In the genomic region with DNA sequence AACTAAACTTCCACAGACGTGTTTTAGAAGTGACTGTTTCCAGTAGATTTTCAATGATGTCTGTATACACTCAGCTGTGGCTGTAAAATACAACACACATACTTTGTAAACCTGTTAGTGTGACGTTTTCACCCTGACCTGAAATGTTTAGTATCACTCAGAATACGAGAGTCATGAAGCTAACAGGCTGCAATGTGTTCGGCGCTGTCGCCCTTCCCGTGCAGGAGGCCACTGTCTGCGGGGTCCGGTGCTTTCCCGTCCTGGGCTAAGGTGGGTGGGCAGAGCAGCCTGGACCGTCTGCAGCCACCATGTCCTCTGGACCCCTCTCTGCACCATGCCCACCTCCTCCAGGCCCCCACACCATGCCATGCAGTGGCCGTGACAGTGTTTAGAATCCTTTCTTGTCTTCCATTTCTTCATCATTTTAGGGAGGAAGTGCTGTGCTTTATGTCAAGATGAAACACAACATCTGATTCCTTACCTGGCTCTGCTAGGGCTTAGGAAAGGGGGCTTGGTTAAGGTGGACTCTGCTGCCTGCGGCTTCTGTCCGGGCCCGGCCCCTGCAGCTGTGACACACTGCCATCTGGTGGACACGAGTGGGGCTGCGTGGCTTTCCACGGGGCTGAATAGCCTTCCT, we compare ENCODE assay signal across 7 cellular contexts. TPM values are rescaled to one million over a fixed set of nuclear protein-coding genes. Genes with fewer than 3 reads are reported as not detected.
DNase-seq lines count a peak whose midpoint lies in the region; ATAC-seq and TF ChIP-seq lines count a peak whose summit lies in the region.

No MANE protein-coding gene starts in this region.

- POLR2A ChIA-PET in IMR-90 (lab: Charles Lee; ENCODE audit: unreplicated experiment): no interaction called here
- POLR2A ChIA-PET in activated naive CD8-positive, alpha-beta T cell treated with anti-CD3 and anti-CD28 coated beads, Interleukin-2, amount 10 ng/mL, durations not matched to agents 7 days and 5 days (lab: Charles Lee): interaction anchor here (1.5 kb wide), 1 partner anchor 71 kb away, joined by 4 read pairs; no protein-coding TSS in a partner anchor

- H3K36me3 Mint-ChIP-seq in T-helper 1 cell treated with Interleukin-12 subunit alpha and Interleukin-12 subunit beta and Interleukin-4 antibody, amounts not matched to agents 30 μg/mL and 1 μg/mL, for 36 hours (ENCODE audit: low read depth): peaks cover 21% of the 10 kb centered on the region
- peaks cover 14% of the 10 kb centered on the region for H3K36me3 Mint-ChIP-seq in activated naive CD8-positive, alpha-beta T cell treated with anti-CD3 and anti-CD28 coated beads, Interleukin-2, amount 10 ng/mL, durations not matched to agents 7 days and 5 days

- H3K4me1 Mint-ChIP-seq in T-helper 1 cell treated with Interleukin-12 subunit alpha and Interleukin-12 subunit beta and Interleukin-4 antibody, amounts not matched to agents 30 μg/mL and 1 μg/mL, for 36 hours (ENCODE audit: low read depth): peaks cover 29% of the 10 kb centered on the region
- H3K4me1 Mint-ChIP-seq in activated naive CD8-positive, alpha-beta T cell treated with anti-CD3 and anti-CD28 coated beads, Interleukin-2, amount 10 ng/mL, durations not matched to agents 7 days and 5 days: peaks cover 17% of the 10 kb centered on the region

- no peak overlapping the region for H3K4me2 ChIP-seq in IMR-90 (ENCODE audit: low read depth, low read length)

- peaks cover 17% of the 10 kb centered on the region for H3K36me3 ChIP-seq in IMR-90 (ENCODE audit: control insufficient read depth, insufficient read depth, low read length)
- peaks cover 0 to 10% of the 10 kb centered on the region in 2 donors for H3K36me3 ChIP-seq in vagina

- DNase-seq in IMR-90 (peak; percentile 54), cardiac septum (ENCODE audit: low spot score) (peak; percentile 92), renal cortical epithelial cell (ENCODE audit: low read depth) (peak; percentile 24), vagina (ENCODE audit: extremely low spot score in 2 of 2) (no peak)
- peak; percentile 80 for DNase-seq in activated naive CD8-positive, alpha-beta T cell treated with anti-CD3 and anti-CD28 coated beads, Interleukin-2, amount 10 ng/mL, durations not matched to agents 7 days and 5 days

- peak; percentile 99 for TF ChIP-seq RAD21 in IMR-90 (IDR thresholded peaks at IDR 0.05; ENCODE audit: low read length)

- H4K91ac ChIP-seq in IMR-90 (ENCODE audit: insufficient read depth, low read depth, low read length): no peak overlapping the region

- H3K14ac ChIP-seq in IMR-90 (replicated peaks; ENCODE audit: low read depth, low read length): no peak overlapping the region

- CTCF ChIA-PET in IMR-90 (lab: Yijun Ruan, JAX): interaction anchor here (0.5 to 3.9 kb wide), 25 partner anchors 9 to 522 kb away, joined by 3 to 56 read pairs (median 4); no protein-coding TSS in a partner anchor

- H2BK120ac ChIP-seq in IMR-90 (ENCODE audit: low read depth, low read length): no peak overlapping the region; the same call in 1 of the 2 replicates

- no peaks in the 10 kb centered on the region for H3K27me3 Mint-ChIP-seq in T-helper 1 cell treated with Interleukin-12 subunit alpha and Interleukin-12 subunit beta and Interleukin-4 antibody, amounts not matched to agents 30 μg/mL and 1 μg/mL, for 36 hours (ENCODE audit: low read depth)
- H3K27me3 Mint-ChIP-seq in activated naive CD8-positive, alpha-beta T cell treated with anti-CD3 and anti-CD28 coated beads, Interleukin-2, amount 10 ng/mL, durations not matched to agents 7 days and 5 days: no peaks in the 10 kb centered on the region

- H2BK5ac ChIP-seq in IMR-90 (ENCODE audit: low read depth, low read length, poor library complexity, severe bottlenecking): no peak overlapping the region

- no peak overlapping the region for H3K23ac ChIP-seq in IMR-90 (ENCODE audit: low read depth, low read length)

- H3K4me3 ChIP-seq in GM12875 (ENCODE audit: low read depth, low read length): no peak overlapping the region
- H3K4me3 ChIP-seq in IMR-90 (ENCODE audit: insufficient read depth, low read depth, low read length): no peak overlapping the region
- H3K4me3 ChIP-seq in vagina: no peak overlapping the region

- H2AK5ac ChIP-seq in IMR-90 (ENCODE audit: low read depth, low read length): no peak overlapping the region

- peak; percentile 95 for TF ChIP-seq CTCF in GM12875 (IDR thresholded peaks at IDR 0.05; ENCODE audit: borderline replicate concordance, insufficient read depth, low read depth, low read length)
- peak; percentile 96 for TF ChIP-seq CTCF in IMR-90 (conservative IDR thresholded peaks at IDR 0.05; ENCODE audit: low read depth, low read length)
- TF ChIP-seq CTCF in vagina (IDR thresholded peaks at IDR 0.05): peak; percentile 88 to 97 (median 95)

- H3K4me3 Mint-ChIP-seq in T-helper 1 cell treated with Interleukin-12 subunit alpha and Interleukin-12 subunit beta and Interleukin-4 antibody, amounts not matched to agents 30 μg/mL and 1 μg/mL, for 36 hours: no peak overlapping the region
- H3K4me3 Mint-ChIP-seq in activated naive CD8-positive, alpha-beta T cell treated with anti-CD3 and anti-CD28 coated beads, Interleukin-2, amount 10 ng/mL, durations not matched to agents 7 days and 5 days: no peak overlapping the region

- H3K27ac ChIP-seq in IMR-90 (ENCODE audit: insufficient read depth, low read length) (no peak overlapping the region), vagina (peak overlapping the region; percentile 10)

- H2BK20ac ChIP-seq in IMR-90 (ENCODE audit: low read depth, low read length): no peak overlapping the region

- H4K8ac ChIP-seq in IMR-90 (ENCODE audit: low read depth in 2 of 2, low read length in 2 of 2): no peak overlapping the region

- ATAC-seq in IMR-90 (ENCODE audit: low read depth): peak; percentile 93
- ATAC-seq in activated naive CD8-positive, alpha-beta T cell treated with anti-CD3 and anti-CD28 coated beads, Interleukin-2, amount 10 ng/mL, durations not matched to agents 7 days and 5 days (ENCODE audit: low read depth): peak; percentile 74

- no peak overlapping the region for H3K9ac ChIP-seq in IMR-90 (ENCODE audit: low read depth, low read length)

- no peaks in the 10 kb centered on the region for H3K27me3 ChIP-seq in IMR-90 (ENCODE audit: control insufficient read depth, insufficient read depth, low read length)
- no peaks in the 10 kb centered on the region for H3K27me3 ChIP-seq in vagina

- 72% methylated on average over 6 of the region's 18 CpGs; no CpG with 5 or more reads in 1 of the 2 experiments for WGBS in IMR-90 (ENCODE audit: extremely low coverage in 2 of 2, insufficient read length in 1 of 2), 2 experiments

- H3K9me1 ChIP-seq in IMR-90 (ENCODE audit: insufficient read depth, low read length): peaks cover 22% of the 10 kb centered on the region

- no TSS peak for BruUV-seq in IMR-90 (replicated peaks; lab: Mats Ljungman, UMichigan)

- H3K4me1 ChIP-seq in IMR-90 (ENCODE audit: control insufficient read depth, insufficient read depth, low read length) (peaks cover 14% of the 10 kb centered on the region), vagina (peaks cover 42% of the 10 kb centered on the region)

- in situ Hi-C loops in IMR-90 (cut with MboI; ENCODE audit: low sequenced_read_pairs): loop anchor here (5.0 to 25.0 kb wide), 4 partner anchors 72 to 632 kb away; partner anchors contain the start of gene RAB17

- TF ChIP-seq POLR2A in IMR-90 (IDR thresholded peaks at IDR 0.05; ENCODE audit: low read depth, low read length) (peak; percentile 59), vagina (IDR thresholded peaks at IDR 0.05) (no peak)

- no peak overlapping the region for H2AK9ac ChIP-seq in IMR-90 (replicated peaks; ENCODE audit: low read depth, low read length, poor library complexity)

- no peak overlapping the region for H3K56ac ChIP-seq in IMR-90 (ENCODE audit: extremely low read depth, insufficient read depth, low read length)

- no peaks in the 10 kb centered on the region for H3K9me3 Mint-ChIP-seq in T-helper 1 cell treated with Interleukin-12 subunit alpha and Interleukin-12 subunit beta and Interleukin-4 antibody, amounts not matched to agents 30 μg/mL and 1 μg/mL, for 36 hours
- H3K9me3 Mint-ChIP-seq in activated naive CD8-positive, alpha-beta T cell treated with anti-CD3 and anti-CD28 coated beads, Interleukin-2, amount 10 ng/mL, durations not matched to agents 7 days and 5 days: no peaks in the 10 kb centered on the region

- H4K5ac ChIP-seq in IMR-90 (ENCODE audit: low read depth, low read length): no peak overlapping the region

- H3K27ac Mint-ChIP-seq in T-helper 1 cell treated with Interleukin-12 subunit alpha and Interleukin-12 subunit beta and Interleukin-4 antibody, amounts not matched to agents 30 μg/mL and 1 μg/mL, for 36 hours: peak overlapping the region; percentile 62
- peak overlapping the region; percentile 4 for H3K27ac Mint-ChIP-seq in activated naive CD8-positive, alpha-beta T cell treated with anti-CD3 and anti-CD28 coated beads, Interleukin-2, amount 10 ng/mL, durations not matched to agents 7 days and 5 days

- peaks cover 38 to 87% of the 10 kb centered on the region in 2 experiments; a peak in 3 of 4 replicates for H3K79me1 ChIP-seq in IMR-90 (ENCODE audit: low read depth in 1 of 2, low read length in 2 of 2)

- peaks cover 51% of the 10 kb centered on the region for H4K20me1 ChIP-seq in IMR-90 (ENCODE audit: insufficient read depth, low read length)

- intact Hi-C loops in IMR-90 (cut with micrococcal nuclease) (loop anchor here (1.0 to 10.0 kb wide), 7 partner anchors 57 to 650 kb away; no protein-coding TSS in a partner anchor), cardiac septum (cut with DNase I) (loop anchor here (1.0 to 10.0 kb wide), 4 partner anchors 71 to 230 kb away; no protein-coding TSS in a partner anchor), vagina (cut with DNase I) (loop anchor here (5.0 to 10.0 kb wide), 3 partner anchors 67 to 230 kb away; no protein-coding TSS in a partner anchor)

- dilution Hi-C loops in IMR-90 (cut with HindIII; ENCODE audit: low sequenced_read_pairs, unreplicated experiment): no loop called here

- H3K9me3 ChIP-seq in IMR-90 (ENCODE audit: control insufficient read depth, insufficient read depth, low read length): no peaks in the 10 kb centered on the region
- no peaks in the 10 kb centered on the region for H3K9me3 ChIP-seq in vagina

- H2BK15ac ChIP-seq in IMR-90 (ENCODE audit: low read depth, low read length): no peak overlapping the region

- H3K4ac ChIP-seq in IMR-90 (ENCODE audit: low read depth, low read length): 0 out of 2 replicates have a peak overlapping the region, but pooled peaks have one; percentile 2

- H2AFZ ChIP-seq in IMR-90 (replicated peaks; ENCODE audit: low read length, poor library complexity): no peak overlapping the region

- no peak overlapping the region for H3K18ac ChIP-seq in IMR-90 (ENCODE audit: low read depth, low read length)

TF ChIP-seq in IMR-90, 13 proteins besides CTCF, POLR2A, EP300 and RAD21 (continues in another document):
- TF ChIP-seq SMC3 (IDR thresholded peaks at IDR 0.05; ENCODE audit: low read depth, low read length): peak; percentile 90

RNA-seq across cellular contexts. Expression of gene RBM44, which starts 53.8 kb away (rescaled TPM):
- total RNA-seq in IMR-90 (2012; rRNA removed): 0.18 and 0.28 TPM in 2 replicates
- polyA plus RNA-seq in IMR-90 (2012; rRNA removed): 0.14 TPM in 2 replicates
- not detected in 2 replicates for polyA plus RNA-seq in IMR-90 (2012; cell fraction: cytosol; rRNA removed)
- 0.04 and 0.73 TPM in 2 replicates for polyA plus RNA-seq in IMR-90 (2012; cell fraction: nucleus; rRNA removed; ENCODE audit: low replicate concordance)
- 1 to 10 TPM; 1.1 to 1.2 TPM for total RNA-seq in activated naive CD8-positive, alpha-beta T cell treated with anti-CD3 and anti-CD28 coated beads, Interleukin-2, amount 10 ng/mL, durations not matched to agents 7 days and 5 days
- 0.81 TPM for total RNA-seq in cardiac septum
- total RNA-seq in renal cortical epithelial cell: 0.30 and 0.35 TPM in 2 replicates
- total RNA-seq in vagina: 0.98 TPM

Comparison
In these comparisons a context has a peak if more than half of its experiments do, and no peak if none do; other contexts are left out.
1. DNase-seq: peak in IMR-90 (single experiment), activated naive CD8-positive, alpha-beta T cell treated with anti-CD3 and anti-CD28 coated beads, Interleukin-2, amount 10 ng/mL, durations not matched to agents 7 days and 5 days (single experiment), cardiac septum (single experiment) and renal cortical epithelial cell (single experiment); none in vagina (0 of 2).
2. Peak in every context shown above with its lines, with median percentiles within 50 percentile points of each other: CTCF ChIP-seq.